1 cellular context compared by ENCODE assay signal in the genomic region with DNA sequence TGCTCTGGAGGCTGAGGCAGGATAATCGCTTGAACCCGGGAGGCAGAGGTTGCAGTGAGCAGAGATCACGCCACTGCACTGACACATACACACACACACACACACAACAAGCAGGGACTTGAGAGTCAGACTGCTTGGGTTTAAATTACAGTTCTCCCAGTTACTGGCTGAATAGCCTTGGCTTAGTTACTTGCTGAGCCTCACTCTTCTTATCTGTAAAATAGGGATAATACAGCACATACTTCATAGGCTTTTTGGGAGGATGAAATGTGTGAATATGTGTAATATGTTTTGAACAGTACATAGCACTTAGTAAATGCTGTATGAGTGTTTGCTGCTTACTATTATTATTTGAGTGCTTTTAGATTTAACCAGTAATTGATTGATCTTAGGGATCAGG.
TF ChIP-seq lines count a peak whose summit lies in the region.

No MANE protein-coding gene starts in this region.

TF ChIP-seq in WTC11, 78 proteins besides CTCF, POLR2A, EP300 and RAD21 (continued from another document):
- TF ChIP-seq, protein P1, sequence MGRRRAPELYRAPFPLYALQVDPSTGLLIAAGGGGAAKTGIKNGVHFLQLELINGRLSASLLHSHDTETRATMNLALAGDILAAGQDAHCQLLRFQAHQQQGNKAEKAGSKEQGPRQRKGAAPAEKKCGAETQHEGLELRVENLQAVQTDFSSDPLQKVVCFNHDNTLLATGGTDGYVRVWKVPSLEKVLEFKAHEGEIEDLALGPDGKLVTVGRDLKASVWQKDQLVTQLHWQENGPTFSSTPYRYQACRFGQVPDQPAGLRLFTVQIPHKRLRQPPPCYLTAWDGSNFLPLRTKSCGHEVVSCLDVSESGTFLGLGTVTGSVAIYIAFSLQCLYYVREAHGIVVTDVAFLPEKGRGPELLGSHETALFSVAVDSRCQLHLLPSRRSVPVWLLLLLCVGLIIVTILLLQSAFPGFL (CRISPR knock-in tag; IDR thresholded peaks at IDR 0.05; ENCODE audit: borderline replicate concordance), result no peak
- no peak for TF ChIP-seq HMGA2 (CRISPR knock-in tag; IDR thresholded peaks at IDR 0.05)
